17 cellular contexts compared by ENCODE assay signal in the genomic region with DNA sequence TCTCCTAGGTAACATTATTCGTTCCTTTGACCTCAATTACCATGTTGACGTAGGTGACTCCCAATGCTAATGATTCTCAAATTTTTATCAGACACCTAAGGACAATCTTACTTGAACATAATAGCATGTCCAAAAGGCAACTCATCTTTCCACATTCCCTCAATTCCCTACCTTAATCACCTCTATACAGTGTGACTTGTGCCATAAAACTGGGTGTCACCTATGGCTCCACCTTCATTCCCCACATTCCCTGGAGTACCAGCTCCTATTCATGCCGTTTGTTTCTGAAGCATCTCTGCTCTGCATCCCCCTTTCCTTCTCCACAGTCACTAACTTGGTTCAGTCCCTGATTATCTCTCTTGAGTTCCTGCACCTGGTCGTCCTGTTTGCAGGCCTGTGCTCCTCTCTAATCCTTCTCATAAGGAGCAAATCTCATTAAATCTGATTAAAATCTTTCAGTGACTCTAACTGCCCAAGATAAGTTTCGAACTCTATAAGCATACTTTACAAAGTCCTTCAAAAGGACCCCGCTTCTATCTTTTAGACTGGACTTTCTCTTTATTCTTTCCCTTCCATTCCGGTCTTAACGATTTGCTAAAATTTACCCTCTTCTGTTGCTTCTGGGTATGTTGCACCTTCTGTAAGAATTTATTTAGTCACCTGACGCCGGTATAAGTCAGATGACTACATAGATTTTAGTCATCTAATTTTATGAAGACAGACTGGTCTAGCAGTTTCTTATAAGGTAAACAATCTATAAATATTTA.
A peak's percentile ranks its signal among the peaks of the same experiment; 100 is the strongest.
DNase-seq lines count a peak whose midpoint lies in the region; ATAC-seq, FAIRE-seq and TF ChIP-seq lines count a peak whose summit lies in the region.
"Had no signal": no experiment of that assay in that cellular context is flagged by ENCODE, and none has a peak within 500 bp of the region (broad histone marks: within the 10 kb centered on the region; RNA-seq: fewer than 3 reads in every experiment).

No MANE protein-coding gene starts in this region.

- H3K4me3 ChIP-seq in HUES48 (ENCODE audit: low read depth, low read length) (0 out of 2 replicates have a peak overlapping the region, but pooled peaks have one; percentile 15), adipocyte (ENCODE audit: low read length) (peak overlapping the region; percentile 91), keratinocyte (ENCODE audit: control insufficient read depth in 2 of 3, extremely low read depth in 1 of 3, insufficient read depth in 2 of 3, low read depth in 1 of 3, low read length in 3 of 3) (no peak overlapping the region), lower lobe of right lung (no peak overlapping the region)
- H3K4me3 ChIP-seq: SJCRH30 had no signal

- TF ChIP-seq CTCF in keratinocyte (optimal IDR thresholded peaks at IDR 0.05 in 1 of 3, IDR thresholded peaks at IDR 0.05 in 1 of 3, conservative IDR thresholded peaks at IDR 0.05 in 1 of 3; ENCODE audit: extremely low read depth in 1 of 3, insufficient read depth in 2 of 3, low read length in 3 of 3) (no peak), lower lobe of right lung (IDR thresholded peaks at IDR 0.05) (no peak)

- H3K27ac ChIP-seq in HUES48 (ENCODE audit: low read depth, low read length) (no peak overlapping the region), keratinocyte (ENCODE audit: control insufficient read depth, insufficient read depth, low read length) (no peak overlapping the region), lower lobe of right lung (no peak overlapping the region)
- H3K27ac ChIP-seq: SJCRH30 had no signal

- no peaks in the 10 kb centered on the region for H4K20me1 ChIP-seq in keratinocyte (ENCODE audit: control insufficient read depth, extremely low read depth, insufficient read depth, low read length)

- H3K4me2 ChIP-seq in keratinocyte (ENCODE audit: control insufficient read depth, extremely low read depth, insufficient read depth, low read depth, low read length) = peak overlapping the region; percentile 12

- intact Hi-C loops in lower lobe of right lung (cut with DNase I) = no loop called here

- no peaks in the 10 kb centered on the region for H3K36me3 ChIP-seq in HUES48 (ENCODE audit: control insufficient read depth, insufficient read depth, low read length)
- peaks cover 14% of the 10 kb centered on the region for H3K36me3 ChIP-seq in adipocyte (ENCODE audit: control insufficient read depth, insufficient read depth, low read length, severe bottlenecking)
- H3K36me3 ChIP-seq in keratinocyte (ENCODE audit: control insufficient read depth in 2 of 2, extremely low read depth in 1 of 2, insufficient read depth in 2 of 2, low read length in 2 of 2) = no peaks in the 10 kb centered on the region
- no peaks in the 10 kb centered on the region for H3K36me3 ChIP-seq in lower lobe of right lung
- H3K36me3 ChIP-seq: SJCRH30 had no signal

- no peaks in the 10 kb centered on the region for H3K27me3 ChIP-seq in HUES48 (ENCODE audit: control insufficient read depth, insufficient read depth, low read length)
- H3K27me3 ChIP-seq in adipocyte (replicated peaks; ENCODE audit: control insufficient read depth, insufficient read depth, low read length) = no peaks in the 10 kb centered on the region
- no peaks in the 10 kb centered on the region for H3K27me3 ChIP-seq in keratinocyte (ENCODE audit: control insufficient read depth, extremely low read depth, insufficient read depth, low read length)
- no peaks in the 10 kb centered on the region for H3K27me3 ChIP-seq in lower lobe of right lung (ENCODE audit: low read depth)
- H3K27me3 ChIP-seq: SJCRH30 had no signal

- peaks cover 21% of the 10 kb centered on the region for H3K79me2 ChIP-seq in keratinocyte (ENCODE audit: control insufficient read depth, insufficient read depth, low read length)

- dilution Hi-C loops in keratinocyte (cut with MboI; ENCODE audit: extremely low pct_ligation_motif_present, low sequenced_read_pairs) = no loop called here

- H3K9ac ChIP-seq in HUES48 (ENCODE audit: low read depth, low read length) (no peak overlapping the region), adipocyte (ENCODE audit: low read length) (no peak overlapping the region), keratinocyte (ENCODE audit: control insufficient read depth, extremely low read depth, insufficient read depth, low read length) (no peak overlapping the region)

- no peak for ATAC-seq in lower lobe of right lung
- no peak for ATAC-seq in HG03135 (IDR thresholded peaks at IDR 0.05; ENCODE audit: unreplicated experiment)
- ATAC-seq: activated naive CD4-positive, alpha-beta T cell treated with anti-CD3 and anti-CD28 coated beads, Interleukin-2, amount 50 U/mL, for 72 hours; effector memory CD8-positive, alpha-beta T cell had no signal

- DNase-seq in adipocyte (ENCODE audit: low read depth) = no peak
- no peak for DNase-seq in keratinocyte (ENCODE audit: low read depth, low spot score)
- peak; percentile 74 for DNase-seq in superior temporal gyrus (ENCODE audit: extremely low spot score)
- DNase-seq in mucosa of gallbladder (ENCODE audit: low spot score) = no peak
- no peak for DNase-seq in lower lobe of right lung
- DNase-seq: activated CD4-positive, alpha-beta T cell treated with anti-CD3 and anti-CD28 coated beads, Interleukin-2, amount 10 ng/mL, durations not matched to agents 24 days and 14 days; activated T-cell treated with anti-CD3 and anti-CD28 coated beads, Interleukin-2, amount 50 U/mL, for 24 hours; central memory CD4-positive, alpha-beta T cell; effector memory CD8-positive, alpha-beta T cell; GF-D8; NCI-H1417 treated with DMSO at 0.1 percent for 48 hours; NCI-H2227 treated with DMSO at 0.1 percent for 48 hours; SJCRH30 had no signal

- no peak for FAIRE-seq in keratinocyte (lab: Jason Lieb, UNC)
- FAIRE-seq: GM12892 had no signal

- H3K9me3 ChIP-seq in HUES48 (ENCODE audit: control insufficient read depth, insufficient read depth, low read length) = no peaks in the 10 kb centered on the region
- peaks cover 3% of the 10 kb centered on the region for H3K9me3 ChIP-seq in adipocyte (ENCODE audit: control insufficient read depth, low read length)
- no peaks in the 10 kb centered on the region for H3K9me3 ChIP-seq in keratinocyte (ENCODE audit: control insufficient read depth, low read depth, low read length)
- H3K9me3 ChIP-seq in lower lobe of right lung = no peaks in the 10 kb centered on the region
- H3K9me3 ChIP-seq: SJCRH30 had no signal

- no peak overlapping the region for H2AFZ ChIP-seq in keratinocyte (ENCODE audit: control insufficient read depth, low read length)

- H3K9me1 ChIP-seq in keratinocyte (ENCODE audit: control insufficient read depth, extremely low read depth, insufficient read depth, low read length) = no peaks in the 10 kb centered on the region

- H3K4me1 ChIP-seq in HUES48 (ENCODE audit: control insufficient read depth, insufficient read depth, low read length) (peaks cover 58% of the 10 kb centered on the region), adipocyte (ENCODE audit: control insufficient read depth, insufficient read depth, low read length) (peaks cover 34% of the 10 kb centered on the region), keratinocyte (ENCODE audit: control insufficient read depth, extremely low read depth, insufficient read depth, low read length) (peaks cover 33% of the 10 kb centered on the region), lower lobe of right lung (peaks cover 28% of the 10 kb centered on the region)
- H3K4me1 ChIP-seq: SJCRH30 had no signal

Comparison
In these comparisons a context has a peak if more than half of its experiments do, and no peak if none do; other contexts are left out.
1. H3K4me3 ChIP-seq: peak in HUES48 (single experiment) and adipocyte (single experiment); none in keratinocyte (0 of 3) and lower lobe of right lung (single experiment).